Comparison of ENCODE assay signal across 23 cellular contexts in genomic region chrX:9858080-9858479, GRCh38.
"Had no signal": no experiment of that assay in that cellular context is flagged by ENCODE, and none has a peak within 500 bp of the region (broad histone marks: within the 10 kb centered on the region; RNA-seq: fewer than 3 reads in every experiment).

No MANE protein-coding gene starts in this region.

- H3K27me3 ChIP-seq: brain microvascular endothelial cell, tibial artery had no signal

- ATAC-seq: left colon; mucosa of descending colon; natural killer cell; psoas muscle; sciatic nerve; stimulated activated memory B cell treated with anti-CD40 and anti-IgM and Interleukin-4, amounts not matched to agents 10 μg/mL and 1 μg/mL and 100 μg/mL, for 72 hours had no signal

- H3K4me3 Mint-ChIP-seq: natural killer cell; stimulated activated memory B cell treated with anti-CD40 and anti-IgM and Interleukin-4, amounts not matched to agents 10 μg/mL and 1 μg/mL and 100 μg/mL, for 72 hours; stimulated activated naive CD8-positive, alpha-beta T cell treated with anti-CD3 and anti-CD28 coated beads, Interleukin-15, Interleukin-2, amounts not matched to agents 100 ng/mL and 50 ng/mL, for 24 hours had no signal

- H3K9me3 Mint-ChIP-seq: natural killer cell; stimulated activated naive CD8-positive, alpha-beta T cell treated with anti-CD3 and anti-CD28 coated beads, Interleukin-15, Interleukin-2, amounts not matched to agents 100 ng/mL and 50 ng/mL, for 24 hours had no signal

- H3K4me1 ChIP-seq: psoas muscle, spleen, tibial artery had no signal

- H3K4me1 Mint-ChIP-seq: natural killer cell; stimulated activated memory B cell treated with anti-CD40 and anti-IgM and Interleukin-4, amounts not matched to agents 10 μg/mL and 1 μg/mL and 100 μg/mL, for 72 hours had no signal

- H3K4me3 ChIP-seq: mucosa of descending colon, psoas muscle, spleen, tibial artery had no signal

- H3K36me3 ChIP-seq: brain microvascular endothelial cell, neutrophil, spleen, tibial artery had no signal

- H3K27ac ChIP-seq: brain microvascular endothelial cell, neutrophil, psoas muscle, spleen, tibial artery had no signal

- DNase-seq: brain microvascular endothelial cell; caudate nucleus; cortex of kidney; effector memory CD4-positive, alpha-beta T cell; erythroblast; foreskin melanocyte; head of caudate nucleus; hippocampal formation; left colon; mesendoderm; mucosa of descending colon; natural killer cell; psoas muscle; retina; spleen; stimulated activated CD4-positive, alpha-beta T cell treated with anti-CD3 and anti-CD28 coated beads, Interleukin-15, amount 100 ng/mL, for 24 hours; stimulated activated CD4-positive, alpha-beta T cell treated with anti-CD3 and anti-CD28 coated beads, Interleukin-1b, Interleukin-23, amount 100 ng/mL, for 48 hours; stimulated activated CD4-positive, alpha-beta T cell treated with anti-CD3 and anti-CD28 coated beads, Interleukin-4, amount 100 ng/mL, for 24 hours; tibial artery had no signal

- H3K27ac Mint-ChIP-seq: natural killer cell; stimulated activated memory B cell treated with anti-CD40 and anti-IgM and Interleukin-4, amounts not matched to agents 10 μg/mL and 1 μg/mL and 100 μg/mL, for 72 hours; stimulated activated naive CD8-positive, alpha-beta T cell treated with anti-CD3 and anti-CD28 coated beads, Interleukin-15, Interleukin-2, amounts not matched to agents 100 ng/mL and 50 ng/mL, for 24 hours had no signal

- H3K36me3 Mint-ChIP-seq: natural killer cell; stimulated activated memory B cell treated with anti-CD40 and anti-IgM and Interleukin-4, amounts not matched to agents 10 μg/mL and 1 μg/mL and 100 μg/mL, for 72 hours had no signal

- H3K9me3 ChIP-seq: mucosa of descending colon, neutrophil, psoas muscle, spleen had no signal
